ENCODE assay signal across 14 cellular contexts in the genomic region with DNA sequence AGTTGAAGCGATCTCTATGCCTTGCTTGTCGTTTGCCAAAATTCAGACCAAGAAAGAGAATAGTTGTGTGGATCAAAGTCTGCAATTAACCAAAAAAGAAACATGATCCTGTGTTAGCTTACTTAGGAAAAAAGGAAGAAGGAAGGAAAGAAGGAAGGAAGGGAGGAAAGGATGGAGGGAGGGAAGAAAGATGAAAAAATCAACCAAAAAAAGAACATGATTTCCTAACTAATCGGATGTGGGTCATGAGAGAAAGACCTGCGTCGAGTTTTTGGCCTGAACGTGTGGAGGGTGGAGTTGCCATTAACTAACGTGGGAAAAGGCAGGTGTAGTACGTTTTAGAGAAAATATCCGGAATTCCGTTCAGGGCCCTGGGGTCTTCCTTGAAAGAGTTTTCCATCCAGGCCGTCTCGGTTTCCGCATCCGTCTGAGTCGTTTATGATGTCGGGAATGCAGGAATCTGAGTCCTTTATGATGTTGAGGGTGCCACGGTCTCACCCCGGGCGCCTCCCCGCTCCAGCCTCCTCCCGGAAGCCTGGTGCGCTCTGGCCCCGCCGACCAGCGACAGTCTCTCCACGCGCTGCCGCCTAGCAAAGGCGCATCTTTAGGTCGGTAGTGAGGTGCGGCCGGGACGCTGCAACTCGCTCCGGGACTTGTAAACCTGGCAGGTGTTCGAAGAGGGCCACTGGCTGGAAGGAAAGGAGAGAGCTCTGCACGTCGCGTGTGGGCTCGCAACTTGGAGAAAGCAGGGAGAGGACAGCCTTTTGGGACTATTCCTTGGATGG. TPM values are rescaled to one million over a fixed set of nuclear protein-coding genes. Genes with fewer than 3 reads are reported as not detected.
A peak's percentile ranks its signal among the peaks of the same experiment; 100 is the strongest.
DNase-seq lines count a peak whose midpoint lies in the region; ATAC-seq, FAIRE-seq and TF ChIP-seq lines count a peak whose summit lies in the region.
"Not testable (repeated sequence)": the region's sequence is repeated elsewhere in the genome, so short reads cannot be mapped to it uniquely, and the experiment has no call there.
"Had no signal": no experiment of that assay in that cellular context is flagged by ENCODE, and none has a peak within 500 bp of the region (broad histone marks: within the 10 kb centered on the region; RNA-seq: fewer than 3 reads in every experiment).

No MANE protein-coding gene starts in this region.

- not testable (repeated sequence) for H3K4me1 Mint-ChIP-seq in Caco-2 (ENCODE audit: low read depth, unreplicated experiment); nephron

- not testable (repeated sequence) for H3K4me2 ChIP-seq in endothelial cell of umbilical vein (ENCODE audit: insufficient read depth, low read length)

- not testable (repeated sequence) for H3K9me1 ChIP-seq in endothelial cell of umbilical vein (replicated peaks; ENCODE audit: control insufficient read depth, extremely low read depth, insufficient read depth, low read length)

- H3K36me3 ChIP-seq in Caco-2 (ENCODE audit: control insufficient read depth, insufficient read depth, low read length); NT2/D1 (ENCODE audit: insufficient read depth, insufficient read length, low read length); endothelial cell of umbilical vein (ENCODE audit: control insufficient read depth in 2 of 2, extremely low read depth in 1 of 2, insufficient read depth in 2 of 2, low read length in 2 of 2); left lung: not testable (repeated sequence)

- intact Hi-C loops in Caco-2 (cut with micrococcal nuclease; ENCODE audit: unreplicated experiment); endothelial cell of umbilical vein (cut with micrococcal nuclease); left lung (cut with DNase I): not testable (repeated sequence)

- dilution Hi-C loops in endothelial cell of umbilical vein (cut with MboI; ENCODE audit: extremely low pct_ligation_motif_present, low sequenced_read_pairs), result not testable (repeated sequence)

- TF ChIP-seq CTCF in Caco-2 (IDR thresholded peaks at IDR 0.05; ENCODE audit: insufficient read depth in 1 of 2, low read depth in 1 of 2, low read length in 1 of 2, severe bottlenecking in 1 of 2, unreplicated experiment in 1 of 2); endothelial cell of umbilical vein (IDR thresholded peaks at IDR 0.05; ENCODE audit: extremely low read depth in 1 of 2, insufficient read depth in 1 of 2, low read depth in 1 of 2, low read length in 2 of 2); left lung (IDR thresholded peaks at IDR 0.05); nephron (IDR thresholded peaks at IDR 0.05; ENCODE audit: unreplicated experiment in 3 of 3): not testable (repeated sequence)

- H3K4me1 ChIP-seq in Caco-2; NT2/D1 (ENCODE audit: insufficient read depth, insufficient read length); endothelial cell of umbilical vein (ENCODE audit: control insufficient read depth, extremely low read depth, insufficient read depth, low read length); left lung: not testable (repeated sequence)

- POLR2A ChIA-PET in Caco-2 (lab: Charles Lee); endothelial cell of umbilical vein (lab: Charles Lee): not testable (repeated sequence)

- CTCF ChIA-PET in Caco-2 (lab: Charles Lee); endothelial cell of umbilical vein (lab: Charles Lee): not testable (repeated sequence)

- H3K4me3 Mint-ChIP-seq in Caco-2 (ENCODE audit: unreplicated experiment), result peak overlapping the region; percentile 38
- H3K4me3 Mint-ChIP-seq in nephron, result peak overlapping the region; percentile 32 to 64 (median 41)

- H3K9me3 ChIP-seq in Caco-2; NT2/D1 (ENCODE audit: insufficient read depth, low read length); endothelial cell of umbilical vein (replicated peaks; ENCODE audit: control insufficient read depth, insufficient read depth, low read length); left lung: not testable (repeated sequence)

- not testable (repeated sequence) for H3K27ac ChIP-seq in endothelial cell of umbilical vein (ENCODE audit: insufficient read depth, low read depth, low read length); left lung

- not testable (repeated sequence) for H3K9ac ChIP-seq in NT2/D1 (ENCODE audit: insufficient read length, low read depth); endothelial cell of umbilical vein (replicated peaks; ENCODE audit: extremely low read depth, insufficient read depth, low read length)

- TF ChIP-seq POLR2A in endothelial cell of umbilical vein (IDR thresholded peaks at IDR 0.05; ENCODE audit: low read depth, low read length), result not testable (repeated sequence)

- not testable (repeated sequence) for H3K27ac Mint-ChIP-seq in Caco-2 (ENCODE audit: unreplicated experiment); activated naive CD4-positive, alpha-beta T cell treated with anti-CD3 and anti-CD28 coated beads, Interleukin-2, amount 50 U/mL, for 72 hours; nephron

- not testable (repeated sequence) for H3K4me3 ChIP-seq in Caco-2 (ENCODE audit: low read depth, low read length); endothelial cell of umbilical vein (replicated peaks in 1 of 3; ENCODE audit: insufficient read depth in 1 of 3, low read depth in 1 of 3, low read length in 3 of 3)
- H3K4me3 ChIP-seq in NT2/D1 (ENCODE audit: insufficient read length, low read depth), result peak overlapping the region; percentile 18
- H3K4me3 ChIP-seq in left lung, result peak overlapping the region in 1 of 2 donors; percentile 24

- H4K20me1 ChIP-seq in endothelial cell of umbilical vein (replicated peaks; ENCODE audit: control insufficient read depth, extremely low read depth, insufficient read depth, low read length), result not testable (repeated sequence)

- peak; percentile 79 to 89 for ATAC-seq in activated naive CD4-positive, alpha-beta T cell treated with anti-CD3 and anti-CD28 coated beads, Interleukin-2, amount 50 U/mL, for 72 hours
- ATAC-seq in left lung, result peak; percentile 70
- peak; percentile 57 for ATAC-seq in stimulated activated naive CD8-positive, alpha-beta T cell treated with anti-CD3 and anti-CD28 coated beads, Interleukin-15, Interleukin-2, amounts not matched to agents 100 U/mL and 50 U/mL, for 24 hours

- H3K27me3 ChIP-seq in Caco-2 (replicated peaks; ENCODE audit: control insufficient read depth, insufficient read depth, low read length); NT2/D1 (ENCODE audit: insufficient read depth, insufficient read length); endothelial cell of umbilical vein (ENCODE audit: control insufficient read depth in 2 of 2, insufficient read depth in 2 of 2, low read length in 2 of 2); left lung: not testable (repeated sequence)

- BruUV-seq in Caco-2 (replicated peaks; lab: Mats Ljungman, UMichigan); endothelial cell of umbilical vein (replicated peaks; lab: Mats Ljungman, UMichigan): not testable (repeated sequence)

- not testable (repeated sequence) for H3K36me3 Mint-ChIP-seq in Caco-2 (ENCODE audit: insufficient read depth, unreplicated experiment); activated naive CD4-positive, alpha-beta T cell treated with anti-CD3 and anti-CD28 coated beads, Interleukin-2, amount 50 U/mL, for 72 hours; nephron (ENCODE audit: low read depth)

- H3K27me3 Mint-ChIP-seq in Caco-2 (ENCODE audit: insufficient read depth, unreplicated experiment), result not testable (repeated sequence)
- peaks cover 24% of the 10 kb centered on the region for H3K27me3 Mint-ChIP-seq in nephron (ENCODE audit: low read depth)

- H3K79me2 ChIP-seq in endothelial cell of umbilical vein (ENCODE audit: control insufficient read depth, insufficient read depth, low read length), result not testable (repeated sequence)

- H3K9me3 Mint-ChIP-seq in Caco-2 (ENCODE audit: unreplicated experiment); activated naive CD4-positive, alpha-beta T cell treated with anti-CD3 and anti-CD28 coated beads, Interleukin-2, amount 50 U/mL, for 72 hours; nephron: not testable (repeated sequence)

- not testable (repeated sequence) for FAIRE-seq in endothelial cell of umbilical vein (lab: Jason Lieb, UNC)

- not testable (repeated sequence) for H2AFZ ChIP-seq in endothelial cell of umbilical vein (ENCODE audit: low read depth, low read length)

- DNase-seq in Caco-2; NT2/D1 (ENCODE audit: low read depth, low spot score); activated naive CD4-positive, alpha-beta T cell treated with anti-CD3 and anti-CD28 coated beads, Interleukin-2, amount 50 U/mL, for 72 hours (ENCODE audit: low spot score in 2 of 2); endothelial cell of umbilical vein (ENCODE audit: low read depth, low spot score); left lung; stimulated activated naive CD8-positive, alpha-beta T cell treated with anti-CD3 and anti-CD28 coated beads, Interleukin-15, Interleukin-2, amounts not matched to agents 100 U/mL and 50 U/mL, for 24 hours: not testable (repeated sequence)
- DNase-seq in activated CD8-positive, alpha-beta memory T cell treated with anti-CD3 and anti-CD28 coated beads for 24 hours, result peak; percentile 61

TF ChIP-seq in endothelial cell of umbilical vein, 7 proteins besides CTCF, POLR2A, EP300 and RAD21:
- peak; percentile 69 for TF ChIP-seq EZH2 (IDR thresholded peaks at IDR 0.05; ENCODE audit: borderline replicate concordance, low read depth, low read length, severe bottlenecking)
TF ChIP-seq in endothelial cell of umbilical vein: peak in this region for 1; not testable (repeated sequence) for 6.

RNA-seq across cellular contexts. Expression of a gene that starts 34.9 kb away (rescaled TPM):
- not detected in 2 replicates for total RNA-seq in Caco-2 (2022)
- total RNA-seq in activated naive CD4-positive, alpha-beta T cell treated with anti-CD3 and anti-CD28 coated beads, Interleukin-2, amount 50 U/mL, for 72 hours, result not detected
- total RNA-seq in endothelial cell of umbilical vein, result not detected in 2 replicates
- not detected in 2 replicates for polyA plus RNA-seq in endothelial cell of umbilical vein
- not detected in 2 replicates for polyA plus RNA-seq in endothelial cell of umbilical vein (2011; cell fraction: cytosol; rRNA removed)
- polyA plus RNA-seq in endothelial cell of umbilical vein (2011; cell fraction: nucleus; rRNA removed), result not detected in 2 replicates
- polyA plus RNA-seq in endothelial cell of umbilical vein (2012), result not detected in 2 replicates
- not detected in 2 replicates for polyA minus RNA-seq in endothelial cell of umbilical vein
- polyA minus RNA-seq in endothelial cell of umbilical vein (2011; cell fraction: cytosol; rRNA and poly(A)+ RNA removed), result not detected
- polyA minus RNA-seq in endothelial cell of umbilical vein (2011; cell fraction: nucleus; rRNA and poly(A)+ RNA removed), result not detected in 2 replicates
- 10 to 100 TPM; 16.7 to 43.6 TPM for total RNA-seq in left lung
- total RNA-seq: A673, B cell, fibroblast of lung, MCF 10A, Peyer's patch, suprapubic skin had no signal
- polyA plus RNA-seq: fibroblast of lung had no signal

Comparison
In these comparisons a context has a peak if more than half of its experiments do, and no peak if none do; other contexts are left out.
1. RNA of a gene that starts 34.9 kb away (total RNA-seq): 16.7 to 43.6 TPM in left lung; not detected in activated naive CD4-positive, alpha-beta T cell treated with anti-CD3 and anti-CD28 coated beads, Interleukin-2, amount 50 U/mL, for 72 hours, not detected in Caco-2 and not detected in endothelial cell of umbilical vein; every median in the first group is over 10 times any median in the second.
2. Peak in every context shown above with its lines, with median percentiles within 50 percentile points of each other: ATAC-seq.